In the genomic region with DNA sequence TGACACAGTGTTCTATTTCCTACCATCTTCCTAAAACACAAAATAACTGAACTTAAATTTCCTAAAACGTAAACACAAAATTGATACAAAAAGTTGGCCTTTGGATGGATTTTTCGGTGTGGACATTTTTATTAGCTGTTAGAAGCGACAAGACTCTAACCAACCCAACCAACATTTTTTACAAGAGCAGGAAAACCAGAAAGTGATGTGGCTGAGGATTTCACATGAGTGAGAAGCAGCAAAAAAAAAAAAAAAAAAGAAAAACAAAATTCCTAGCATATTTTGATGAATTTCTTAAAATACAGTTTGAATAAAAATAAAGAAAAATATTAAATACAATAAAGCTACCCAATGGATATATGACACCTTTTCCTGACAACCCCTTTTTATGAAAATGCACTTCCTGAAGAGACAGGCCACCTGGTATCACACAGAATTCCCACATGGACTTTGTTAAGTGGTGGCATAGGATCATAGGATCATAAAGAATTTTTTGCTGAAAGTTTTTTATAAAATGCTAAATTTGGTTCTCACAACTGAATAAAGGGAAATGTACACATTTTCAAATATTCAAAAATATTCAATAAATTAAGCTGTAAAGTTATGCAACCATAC, we compare ENCODE assay signal across 21 cellular contexts.
DNase-seq lines count a peak whose midpoint lies in the region; ATAC-seq and TF ChIP-seq lines count a peak whose summit lies in the region.
"Had no signal": no experiment of that assay in that cellular context is flagged by ENCODE, and none has a peak within 500 bp of the region (broad histone marks: within the 10 kb centered on the region; RNA-seq: fewer than 3 reads in every experiment).

No MANE protein-coding gene starts in this region.

- H3K9me3 Mint-ChIP-seq in chondrocyte (ENCODE audit: low read depth) = no peaks in the 10 kb centered on the region

- 59% methylated on average over 3 of the region's 3 CpGs for WGBS in hepatocyte (ENCODE audit: low lambda C conversion rate, missing lambda C conversion rate)

- no peak for TF ChIP-seq CTCF in chondrocyte (IDR thresholded peaks at IDR 0.05)
- TF ChIP-seq CTCF in hepatocyte (IDR thresholded peaks at IDR 0.05; ENCODE audit: poor library complexity) = no peak

- H3K36me3 Mint-ChIP-seq in chondrocyte (ENCODE audit: low read depth) = no peaks in the 10 kb centered on the region
- H3K36me3 Mint-ChIP-seq: CD4-positive, alpha-beta memory T cell had no signal

- H3K4me3 ChIP-seq in hepatocyte = no peak overlapping the region
- H3K4me3 ChIP-seq: A549, HAP-1 had no signal

- H3K27ac ChIP-seq in hepatocyte = no peak overlapping the region
- H3K27ac ChIP-seq: A549 had no signal

- H3K27me3 ChIP-seq in hepatocyte = no peaks in the 10 kb centered on the region
- H3K27me3 ChIP-seq: BE2C had no signal

- intact Hi-C loops in posterior cingulate gyrus (cut with DNase I) = no loop called here

- no peaks in the 10 kb centered on the region for H3K36me3 ChIP-seq in hepatocyte (replicated peaks; ENCODE audit: insufficient read depth, low read depth)
- H3K36me3 ChIP-seq: BE2C, HAP-1 had no signal

- peak overlapping the region; percentile 62 for H3K27ac Mint-ChIP-seq in chondrocyte (ENCODE audit: unreplicated experiment)
- H3K27ac Mint-ChIP-seq: CD4-positive, alpha-beta memory T cell; HFFc6 had no signal

- H3K79me2 ChIP-seq in hepatocyte = no peaks in the 10 kb centered on the region

- peak; percentile 1 for DNase-seq in EH (ENCODE audit: low read depth)
- DNase-seq in chondrocyte (ENCODE audit: low spot score) = no peak
- peak; percentile 51 for DNase-seq in iris pigment epithelial cell (ENCODE audit: low read depth)
- no peak for DNase-seq in NCI-H2227 (lab: John Stamatoyannopoulos, UW; ENCODE audit: unreplicated experiment)
- DNase-seq in hepatocyte (ENCODE audit: low spot score) = no peak
- DNase-seq in posterior cingulate gyrus = no peak
- DNase-seq: 8988T; ACHN; AML-193; BE2C; C1 segment of cervical spinal cord; Calu3; CD4-positive, alpha-beta memory T cell; COR-L47; DMS53; DMS79 treated with DMSO at 0.1 percent for 48 hours; GOT3; HFFc6 had no signal

- H3K4me1 Mint-ChIP-seq in chondrocyte (ENCODE audit: low read depth) = peaks cover 51% of the 10 kb centered on the region
- H3K4me1 Mint-ChIP-seq: CD4-positive, alpha-beta memory T cell had no signal

- H3K9me2 ChIP-seq in hepatocyte (replicated peaks; ENCODE audit: insufficient read depth) = no peaks in the 10 kb centered on the region

- H3K9me3 ChIP-seq in hepatocyte (ENCODE audit: low read depth) = no peaks in the 10 kb centered on the region
- H3K9me3 ChIP-seq: BE2C, HAP-1 had no signal

- H3K27me3 Mint-ChIP-seq in chondrocyte (ENCODE audit: low read depth) = no peaks in the 10 kb centered on the region
- H3K27me3 Mint-ChIP-seq: CD4-positive, alpha-beta memory T cell had no signal

- no peak overlapping the region for H2AFZ ChIP-seq in hepatocyte

- H3K4me2 ChIP-seq in hepatocyte = no peak overlapping the region
- H3K4me2 ChIP-seq: A549 had no signal

- no peaks in the 10 kb centered on the region for H3K4me1 ChIP-seq in hepatocyte (ENCODE audit: insufficient read depth)
- H3K4me1 ChIP-seq: A549, BE2C, HAP-1 had no signal

- no peak overlapping the region for H3K4me3 Mint-ChIP-seq in chondrocyte (ENCODE audit: unreplicated experiment)
- H3K4me3 Mint-ChIP-seq: CD4-positive, alpha-beta memory T cell; HFFc6 had no signal

- H4K20me1 ChIP-seq in hepatocyte (ENCODE audit: insufficient read depth, poor library complexity, severe bottlenecking) = no peaks in the 10 kb centered on the region

- no peak for ATAC-seq in GM19397 (IDR thresholded peaks at IDR 0.05; ENCODE audit: unreplicated experiment)
- ATAC-seq: A549 had no signal

Comparison
In these comparisons a context has a peak if more than half of its experiments do, and no peak if none do; other contexts are left out.
1. DNase-seq: peak in EH (single experiment) and iris pigment epithelial cell (single experiment); none in chondrocyte (single experiment), NCI-H2227 (single experiment), hepatocyte (single experiment) and posterior cingulate gyrus (0 of 10).